2 cellular contexts compared by ENCODE assay signal in genomic region chr2:176413786-176414185, GRCh38.
TF ChIP-seq lines count a peak whose summit lies in the region.

No MANE protein-coding gene starts in this region.

TF ChIP-seq in IMR-90, 13 proteins besides CTCF, POLR2A, EP300 and RAD21:
- TF ChIP-seq MAFK (IDR thresholded peaks at IDR 0.05; ENCODE audit: low read depth, low read length) (no peak), SMC3 (IDR thresholded peaks at IDR 0.05; ENCODE audit: low read depth, low read length) (no peak), RFX5 (IDR thresholded peaks at IDR 0.05; ENCODE audit: low read depth, low read length) (no peak), BHLHE40 (IDR thresholded peaks at IDR 0.05; ENCODE audit: low read depth, low read length) (no peak), MAZ (IDR thresholded peaks at IDR 0.05; ENCODE audit: borderline replicate concordance, low read depth, low read length) (no peak), USF2 (IDR thresholded peaks at IDR 0.05; ENCODE audit: low read depth, low read length) (no peak)

TF ChIP-seq in endothelial cell of umbilical vein, 7 proteins besides CTCF, POLR2A, EP300 and RAD21:
- TF ChIP-seq MAX (IDR thresholded peaks at IDR 0.05; ENCODE audit: insufficient read depth, insufficient read length), result no peak
- TF ChIP-seq FOS (IDR thresholded peaks at IDR 0.05; ENCODE audit: borderline replicate concordance, insufficient read depth, low read length), result no peak
- TF ChIP-seq EZH2 (IDR thresholded peaks at IDR 0.05; ENCODE audit: borderline replicate concordance, low read depth, low read length, severe bottlenecking), result no peak
- TF ChIP-seq MYC (IDR thresholded peaks at IDR 0.05; ENCODE audit: low read depth, low read length), result no peak
- no peak for TF ChIP-seq JUN (IDR thresholded peaks at IDR 0.05; ENCODE audit: borderline replicate concordance, insufficient read depth, insufficient read length, low read depth)
- TF ChIP-seq GATA2 (IDR thresholded peaks at IDR 0.05; ENCODE audit: insufficient read depth, insufficient read length, low read depth, low read length), result no peak
- TF ChIP-seq POLR2AphosphoS5 (IDR thresholded peaks at IDR 0.05; ENCODE audit: insufficient read depth, low read depth, low read length), result no peak
